Comparison of ENCODE assay signal across 1 cellular context in genomic region chr1:52266507-52266906, GRCh38.
TF ChIP-seq lines count a peak whose summit lies in the region.

No MANE protein-coding gene starts in this region.

TF ChIP-seq in HepG2, 621 proteins besides CTCF, POLR2A, EP300 and RAD21 (continued from another document):
- TF ChIP-seq, protein P1, sequence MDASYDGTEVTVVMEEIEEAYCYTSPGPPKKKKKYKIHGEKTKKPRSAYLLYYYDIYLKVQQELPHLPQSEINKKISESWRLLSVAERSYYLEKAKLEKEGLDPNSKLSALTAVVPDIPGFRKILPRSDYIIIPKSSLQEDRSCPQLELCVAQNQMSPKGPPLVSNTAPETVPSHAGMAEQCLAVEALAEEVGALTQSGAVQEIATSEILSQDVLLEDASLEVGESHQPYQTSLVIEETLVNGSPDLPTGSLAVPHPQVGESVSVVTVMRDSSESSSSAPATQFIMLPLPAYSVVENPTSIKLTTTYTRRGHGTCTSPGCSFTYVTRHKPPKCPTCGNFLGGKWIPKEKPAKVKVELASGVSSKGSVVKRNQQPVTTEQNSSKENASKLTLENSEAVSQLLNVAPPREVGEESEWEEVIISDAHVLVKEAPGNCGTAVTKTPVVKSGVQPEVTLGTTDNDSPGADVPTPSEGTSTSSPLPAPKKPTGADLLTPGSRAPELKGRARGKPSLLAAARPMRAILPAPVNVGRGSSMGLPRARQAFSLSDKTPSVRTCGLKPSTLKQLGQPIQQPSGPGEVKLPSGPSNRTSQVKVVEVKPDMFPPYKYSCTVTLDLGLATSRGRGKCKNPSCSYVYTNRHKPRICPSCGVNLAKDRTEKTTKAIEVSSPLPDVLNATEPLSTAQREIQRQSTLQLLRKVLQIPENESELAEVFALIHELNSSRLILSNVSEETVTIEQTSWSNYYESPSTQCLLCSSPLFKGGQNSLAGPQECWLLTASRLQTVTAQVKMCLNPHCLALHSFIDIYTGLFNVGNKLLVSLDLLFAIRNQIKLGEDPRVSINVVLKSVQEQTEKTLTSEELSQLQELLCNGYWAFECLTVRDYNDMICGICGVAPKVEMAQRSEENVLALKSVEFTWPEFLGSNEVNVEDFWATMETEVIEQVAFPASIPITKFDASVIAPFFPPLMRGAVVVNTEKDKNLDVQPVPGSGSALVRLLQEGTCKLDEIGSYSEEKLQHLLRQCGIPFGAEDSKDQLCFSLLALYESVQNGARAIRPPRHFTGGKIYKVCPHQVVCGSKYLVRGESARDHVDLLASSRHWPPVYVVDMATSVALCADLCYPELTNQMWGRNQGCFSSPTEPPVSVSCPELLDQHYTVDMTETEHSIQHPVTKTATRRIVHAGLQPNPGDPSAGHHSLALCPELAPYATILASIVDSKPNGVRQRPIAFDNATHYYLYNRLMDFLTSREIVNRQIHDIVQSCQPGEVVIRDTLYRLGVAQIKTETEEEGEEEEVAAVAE (CRISPR knock-in tag; IDR thresholded peaks at IDR 0.05; ENCODE audit: borderline replicate concordance), result no peak
- TF ChIP-seq IRF1 (CRISPR knock-in tag; IDR thresholded peaks at IDR 0.05; ENCODE audit: low read depth) (no peak), POLR2G (IDR thresholded peaks at IDR 0.05; ENCODE audit: low read depth, low read length) (no peak), ZNF644 (CRISPR knock-in tag; IDR thresholded peaks at IDR 0.05; ENCODE audit: low read depth) (no peak), ZNF776 (CRISPR knock-in tag; IDR thresholded peaks at IDR 0.05) (no peak), ZNF230 (CRISPR knock-in tag; IDR thresholded peaks at IDR 0.05) (no peak), PHB2 (IDR thresholded peaks at IDR 0.05; ENCODE audit: partially characterized antibody) (no peak), ETS1 (CRISPR knock-in tag; IDR thresholded peaks at IDR 0.05) (no peak), ATF5 (CRISPR knock-in tag; IDR thresholded peaks at IDR 0.05; ENCODE audit: low read depth) (no peak), ZC3H13 (CRISPR knock-in tag; IDR thresholded peaks at IDR 0.05) (no peak)
- TF ChIP-seq, protein P2, sequence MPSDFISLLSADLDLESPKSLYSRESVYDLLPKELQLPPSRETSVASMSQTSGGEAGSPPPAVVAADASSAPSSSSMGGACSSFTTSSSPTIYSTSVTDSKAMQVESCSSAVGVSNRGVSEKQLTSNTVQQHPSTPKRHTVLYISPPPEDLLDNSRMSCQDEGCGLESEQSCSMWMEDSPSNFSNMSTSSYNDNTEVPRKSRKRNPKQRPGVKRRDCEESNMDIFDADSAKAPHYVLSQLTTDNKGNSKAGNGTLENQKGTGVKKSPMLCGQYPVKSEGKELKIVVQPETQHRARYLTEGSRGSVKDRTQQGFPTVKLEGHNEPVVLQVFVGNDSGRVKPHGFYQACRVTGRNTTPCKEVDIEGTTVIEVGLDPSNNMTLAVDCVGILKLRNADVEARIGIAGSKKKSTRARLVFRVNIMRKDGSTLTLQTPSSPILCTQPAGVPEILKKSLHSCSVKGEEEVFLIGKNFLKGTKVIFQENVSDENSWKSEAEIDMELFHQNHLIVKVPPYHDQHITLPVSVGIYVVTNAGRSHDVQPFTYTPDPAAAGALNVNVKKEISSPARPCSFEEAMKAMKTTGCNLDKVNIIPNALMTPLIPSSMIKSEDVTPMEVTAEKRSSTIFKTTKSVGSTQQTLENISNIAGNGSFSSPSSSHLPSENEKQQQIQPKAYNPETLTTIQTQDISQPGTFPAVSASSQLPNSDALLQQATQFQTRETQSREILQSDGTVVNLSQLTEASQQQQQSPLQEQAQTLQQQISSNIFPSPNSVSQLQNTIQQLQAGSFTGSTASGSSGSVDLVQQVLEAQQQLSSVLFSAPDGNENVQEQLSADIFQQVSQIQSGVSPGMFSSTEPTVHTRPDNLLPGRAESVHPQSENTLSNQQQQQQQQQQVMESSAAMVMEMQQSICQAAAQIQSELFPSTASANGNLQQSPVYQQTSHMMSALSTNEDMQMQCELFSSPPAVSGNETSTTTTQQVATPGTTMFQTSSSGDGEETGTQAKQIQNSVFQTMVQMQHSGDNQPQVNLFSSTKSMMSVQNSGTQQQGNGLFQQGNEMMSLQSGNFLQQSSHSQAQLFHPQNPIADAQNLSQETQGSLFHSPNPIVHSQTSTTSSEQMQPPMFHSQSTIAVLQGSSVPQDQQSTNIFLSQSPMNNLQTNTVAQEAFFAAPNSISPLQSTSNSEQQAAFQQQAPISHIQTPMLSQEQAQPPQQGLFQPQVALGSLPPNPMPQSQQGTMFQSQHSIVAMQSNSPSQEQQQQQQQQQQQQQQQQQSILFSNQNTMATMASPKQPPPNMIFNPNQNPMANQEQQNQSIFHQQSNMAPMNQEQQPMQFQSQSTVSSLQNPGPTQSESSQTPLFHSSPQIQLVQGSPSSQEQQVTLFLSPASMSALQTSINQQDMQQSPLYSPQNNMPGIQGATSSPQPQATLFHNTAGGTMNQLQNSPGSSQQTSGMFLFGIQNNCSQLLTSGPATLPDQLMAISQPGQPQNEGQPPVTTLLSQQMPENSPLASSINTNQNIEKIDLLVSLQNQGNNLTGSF (CRISPR knock-in tag; IDR thresholded peaks at IDR 0.05), result no peak
- TF ChIP-seq, protein P3, sequence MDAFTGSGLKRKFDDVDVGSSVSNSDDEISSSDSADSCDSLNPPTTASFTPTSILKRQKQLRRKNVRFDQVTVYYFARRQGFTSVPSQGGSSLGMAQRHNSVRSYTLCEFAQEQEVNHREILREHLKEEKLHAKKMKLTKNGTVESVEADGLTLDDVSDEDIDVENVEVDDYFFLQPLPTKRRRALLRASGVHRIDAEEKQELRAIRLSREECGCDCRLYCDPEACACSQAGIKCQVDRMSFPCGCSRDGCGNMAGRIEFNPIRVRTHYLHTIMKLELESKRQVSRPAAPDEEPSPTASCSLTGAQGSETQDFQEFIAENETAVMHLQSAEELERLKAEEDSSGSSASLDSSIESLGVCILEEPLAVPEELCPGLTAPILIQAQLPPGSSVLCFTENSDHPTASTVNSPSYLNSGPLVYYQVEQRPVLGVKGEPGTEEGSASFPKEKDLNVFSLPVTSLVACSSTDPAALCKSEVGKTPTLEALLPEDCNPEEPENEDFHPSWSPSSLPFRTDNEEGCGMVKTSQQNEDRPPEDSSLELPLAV (CRISPR knock-in tag; conservative IDR thresholded peaks at IDR 0.05; ENCODE audit: low read depth), result no peak
